ENCODE assay signal across 12 cellular contexts in the genomic region with DNA sequence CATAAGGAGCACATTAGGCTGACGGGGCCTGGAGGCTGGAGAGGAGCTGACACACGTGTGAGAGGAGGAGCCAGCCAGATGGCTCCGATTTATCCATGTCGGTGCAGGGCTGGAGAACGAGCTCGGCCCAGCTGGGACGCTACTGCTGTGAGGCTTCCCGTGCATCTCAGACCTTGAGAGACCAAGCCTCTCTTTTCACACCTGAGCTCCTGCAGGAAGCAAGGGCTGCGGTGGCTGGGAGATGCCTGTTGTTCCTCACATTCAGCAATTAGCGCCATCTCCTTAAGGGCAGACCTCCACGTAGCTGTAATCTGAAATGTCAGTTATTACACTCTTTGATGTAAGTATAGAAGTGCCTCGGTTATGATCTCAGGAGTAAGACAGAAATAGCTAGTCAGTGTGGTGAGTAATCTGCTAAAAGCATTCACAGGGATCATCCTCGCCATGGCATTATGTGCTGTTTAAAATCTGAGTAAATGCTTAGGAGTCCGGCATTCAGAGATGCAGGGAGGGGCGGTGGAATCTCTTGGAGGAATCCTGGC.
DNase-seq lines count a peak whose midpoint lies in the region.
"Had no signal": no experiment of that assay in that cellular context is flagged by ENCODE, and none has a peak within 500 bp of the region (broad histone marks: within the 10 kb centered on the region; RNA-seq: fewer than 3 reads in every experiment).

No MANE protein-coding gene starts in this region.

- H3K4me1 ChIP-seq in muscle layer of duodenum (ENCODE audit: control insufficient read depth in 1 of 2, insufficient read depth in 2 of 2, low read length in 2 of 2), result peaks cover 0 to 11% of the 10 kb centered on the region in 2 donors

- H3K27me3 ChIP-seq in muscle layer of duodenum (ENCODE audit: low read depth, low read length), result no peaks in the 10 kb centered on the region

- H3K36me3 ChIP-seq in muscle layer of duodenum (ENCODE audit: control insufficient read depth in 1 of 2, insufficient read depth in 2 of 2, low read length in 2 of 2), result no peaks in the 10 kb centered on the region

- DNase-seq in AG20443 (ENCODE audit: low spot score), result peak; percentile 52
- peak; percentile 14 for DNase-seq in NCI-H187 treated with DMSO at 0.1 percent for 48 hours (lab: John Stamatoyannopoulos, UW)
- DNase-seq in dedifferentiated amniotic fluid mesenchymal stem cell (ENCODE audit: extremely low spot score), result peak; percentile 57
- DNase-seq in activated effector memory CD4-positive, alpha-beta T cell treated with anti-CD3 and anti-CD28 coated beads, Interleukin-2, amount 50 U/mL, for 16 hours, result no peak
- DNase-seq in SW 1271 (lab: John Stamatoyannopoulos, UW), result no peak
- no peak for DNase-seq in LoVo (ENCODE audit: low spot score)
- no peak for DNase-seq in UCSD-AML1 (lab: John Stamatoyannopoulos, UW; ENCODE audit: unreplicated experiment)
- DNase-seq: activated T-cell treated with anti-CD3 and anti-CD28 coated beads for 4 hours; CD4-positive, CD25-positive, alpha-beta regulatory T cell; kidney glomerular epithelial cell; NCI-H226 had no signal

- no peaks in the 10 kb centered on the region for H3K9me3 ChIP-seq in muscle layer of duodenum (ENCODE audit: control insufficient read depth in 1 of 2, low read length in 2 of 2)

- peak overlapping the region; percentile 14 for H3K27ac ChIP-seq in muscle layer of duodenum (ENCODE audit: low read length)

- no peak overlapping the region for H3K4me3 ChIP-seq in muscle layer of duodenum (ENCODE audit: low read depth in 1 of 2, low read length in 2 of 2)

Comparison
In these comparisons a context has a peak if more than half of its experiments do, and no peak if none do; other contexts are left out.
1. DNase-seq: peak in AG20443 (single experiment), NCI-H187 treated with DMSO at 0.1 percent for 48 hours (single experiment) and dedifferentiated amniotic fluid mesenchymal stem cell (single experiment); none in activated effector memory CD4-positive, alpha-beta T cell treated with anti-CD3 and anti-CD28 coated beads, Interleukin-2, amount 50 U/mL, for 16 hours (single experiment), SW 1271 (0 of 2), LoVo (single experiment) and UCSD-AML1 (single experiment).